Comparison of ENCODE assay signal across 20 cellular contexts in the genomic region with DNA sequence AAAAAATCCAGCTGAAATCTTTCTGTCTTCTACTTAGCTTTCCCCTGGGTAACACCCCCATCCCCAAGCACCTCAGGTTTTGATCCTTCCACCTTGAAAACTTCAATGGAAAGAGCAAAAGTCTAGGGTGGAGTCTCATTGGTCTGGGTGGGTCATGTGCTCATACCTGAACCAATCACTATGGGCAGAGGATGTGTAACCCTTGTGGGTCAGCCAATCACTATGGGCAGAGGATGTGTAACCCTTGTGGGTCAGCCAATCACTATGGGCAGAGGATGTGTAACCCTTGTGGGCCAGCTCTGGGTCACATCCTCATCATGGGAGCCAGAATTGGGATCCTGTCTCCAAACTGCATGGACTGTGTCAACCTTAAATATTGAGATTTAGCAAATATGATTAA. TPM values are rescaled to one million over a fixed set of nuclear protein-coding genes. Genes with fewer than 3 reads are reported as not detected.
DNase-seq lines count a peak whose midpoint lies in the region; ATAC-seq and TF ChIP-seq lines count a peak whose summit lies in the region.
"Had no signal": no experiment of that assay in that cellular context is flagged by ENCODE, and none has a peak within 500 bp of the region (broad histone marks: within the 10 kb centered on the region; RNA-seq: fewer than 3 reads in every experiment).

No MANE protein-coding gene starts in this region.

- intact Hi-C loops in CD4-positive, alpha-beta T cell (cut with DNase I, micrococcal nuclease), result no loop called here
- intact Hi-C loops in activated B cell treated with CpG ODN at 0.5 μM for 24 hours (cut with micrococcal nuclease), result no loop called here

- CTCF ChIA-PET in CD4-positive, alpha-beta T cell (lab: Charles Lee), result interaction anchor here (0.6 to 1.0 kb wide), 3 partner anchors 47 to 1742 kb away, joined by 3 to 5 read pairs (median 3); no protein-coding TSS in a partner anchor
- CTCF ChIA-PET in activated B cell treated with CpG ODN at 0.5 μM for 24 hours (lab: Charles Lee), result interaction anchor here (1.0 kb wide), 1 partner anchor 14 kb away, joined by 3 read pairs; no protein-coding TSS in a partner anchor

- peak; percentile 51 for ATAC-seq in CD4-positive, alpha-beta T cell (ENCODE audit: poor library complexity)
- ATAC-seq in activated B cell treated with CpG ODN at 0.5 μM for 24 hours (ENCODE audit: low read depth), result peak; percentile 34

- no peak overlapping the region for H3K4me3 Mint-ChIP-seq in CD4-positive, alpha-beta T cell
- H3K4me3 Mint-ChIP-seq in activated B cell treated with CpG ODN at 0.5 μM for 24 hours (no peak overlapping the region), neural crest cell (no peak overlapping the region)
- H3K4me3 Mint-ChIP-seq: activated naive CD4-positive, alpha-beta T cell treated with anti-CD3 and anti-CD28 coated beads for 36 hours had no signal

- POLR2A ChIA-PET in CD4-positive, alpha-beta T cell (lab: Charles Lee), result interaction anchor here (0.6 to 1.9 kb wide), 2 partner anchors 19 to 78 kb away, joined by 3 to 8 read pairs; a partner anchor contains a TSS
- POLR2A ChIA-PET in activated B cell treated with CpG ODN at 0.5 μM for 24 hours (lab: Charles Lee), result interaction anchor here (0.6 to 0.7 kb wide), 2 partner anchors 71 to 80 kb away, joined by 3 read pairs; no protein-coding TSS in a partner anchor

- H3K9me3 Mint-ChIP-seq in CD4-positive, alpha-beta T cell, result no peaks in the 10 kb centered on the region
- H3K9me3 Mint-ChIP-seq in activated B cell treated with CpG ODN at 0.5 μM for 24 hours (no peaks in the 10 kb centered on the region), neural crest cell (no peaks in the 10 kb centered on the region)
- H3K9me3 Mint-ChIP-seq: activated naive CD4-positive, alpha-beta T cell treated with anti-CD3 and anti-CD28 coated beads for 36 hours had no signal

- H3K27ac ChIP-seq in CD4-positive, alpha-beta T cell (ENCODE audit: low read depth, low read length), result no peak overlapping the region
- H3K27ac ChIP-seq: PC-9, SJSA1, suprapubic skin had no signal

- no peaks in the 10 kb centered on the region for H3K9me3 ChIP-seq in CD4-positive, alpha-beta T cell (ENCODE audit: control insufficient read depth, low read length)
- H3K9me3 ChIP-seq: SJSA1, spleen, suprapubic skin had no signal

- no peaks in the 10 kb centered on the region for H3K36me3 Mint-ChIP-seq in CD4-positive, alpha-beta T cell (ENCODE audit: low read depth)
- H3K36me3 Mint-ChIP-seq in activated B cell treated with CpG ODN at 0.5 μM for 24 hours (ENCODE audit: low read depth) (no peaks in the 10 kb centered on the region), neural crest cell (ENCODE audit: low read depth) (no peaks in the 10 kb centered on the region)

- peaks cover 4% of the 10 kb centered on the region for H3K4me1 Mint-ChIP-seq in CD4-positive, alpha-beta T cell (ENCODE audit: low read depth)
- H3K4me1 Mint-ChIP-seq in activated B cell treated with CpG ODN at 0.5 μM for 24 hours, result no peaks in the 10 kb centered on the region
- peaks cover 11% of the 10 kb centered on the region for H3K4me1 Mint-ChIP-seq in neural crest cell

- H3K27ac Mint-ChIP-seq in CD4-positive, alpha-beta T cell, result no peak overlapping the region
- no peak overlapping the region for H3K27ac Mint-ChIP-seq in activated B cell treated with CpG ODN at 0.5 μM for 24 hours
- H3K27ac Mint-ChIP-seq in neural crest cell (ENCODE audit: unreplicated experiment), result peak overlapping the region; percentile 43
- H3K27ac Mint-ChIP-seq: activated naive CD4-positive, alpha-beta T cell treated with anti-CD3 and anti-CD28 coated beads for 36 hours had no signal

- no peak for DNase-seq in CD4-positive, alpha-beta T cell
- DNase-seq in GM13977 (ENCODE audit: low spot score) (peak; percentile 15), activated B cell treated with CpG ODN at 0.5 μM for 24 hours (no peak), neural crest cell (ENCODE audit: low read depth, low spot score) (no peak), DMS53 treated with DMSO at 0.1 percent for 48 hours (lab: John Stamatoyannopoulos, UW; ENCODE audit: unreplicated experiment) (no peak), NCI-H2171 (lab: John Stamatoyannopoulos, UW) (no peak), NCI-H510A (lab: John Stamatoyannopoulos, UW) (no peak)
- DNase-seq: activated naive CD4-positive, alpha-beta T cell treated with anti-CD3 and anti-CD28 coated beads for 36 hours; AML-193; cerebellar nuclear complex; COR-L47; effector memory CD4-positive, alpha-beta T cell; midbrain; MM.1S; NCI-H2227 treated with DMSO at 0.1 percent for 48 hours; PC-9; spleen; stimulated activated CD4-positive, alpha-beta T cell treated with anti-CD3 and anti-CD28 coated beads, Interleukin-4, amount 100 ng/mL, for 4 hours had no signal

- no peaks in the 10 kb centered on the region for H3K27me3 ChIP-seq in CD4-positive, alpha-beta T cell (ENCODE audit: control insufficient read depth, insufficient read depth, low read length)
- H3K27me3 ChIP-seq: SJSA1, spleen, suprapubic skin had no signal

- no peak for TF ChIP-seq CTCF in CD4-positive, alpha-beta T cell (IDR thresholded peaks at IDR 0.05)
- TF ChIP-seq CTCF in GM13977 (IDR thresholded peaks at IDR 0.05; ENCODE audit: extremely low read depth, insufficient read depth, missing control alignments) (no peak), activated B cell treated with CpG ODN at 0.5 μM for 24 hours (IDR thresholded peaks at IDR 0.05) (no peak), neural crest cell (conservative IDR thresholded peaks at IDR 0.05) (no peak)

- in situ Hi-C loops in GM13977 (cut with MboI; ENCODE audit: low pct_unique_long_range_greater_than_20kb, low sequenced_read_pairs, unreplicated experiment), result no loop called here

- H3K27me3 Mint-ChIP-seq in CD4-positive, alpha-beta T cell, result no peaks in the 10 kb centered on the region
- H3K27me3 Mint-ChIP-seq in activated B cell treated with CpG ODN at 0.5 μM for 24 hours (no peaks in the 10 kb centered on the region), neural crest cell (ENCODE audit: low read depth) (no peaks in the 10 kb centered on the region)

RNA-seq across cellular contexts. Expression of a gene that starts 18.5 kb away (rescaled TPM):
- 10 to 100 TPM; 11.5 to 16.8 TPM for total RNA-seq in CD4-positive, alpha-beta T cell
- total RNA-seq in activated B cell treated with CpG ODN at 0.5 μM for 24 hours, result 10.4 and 11.1 TPM in 2 replicates
- total RNA-seq in neural crest cell, result 9.8 and 11.8 TPM in 2 replicates

RNA-seq across cellular contexts. Expression of a gene that starts 19.4 kb away (rescaled TPM):
- 10 to 100 TPM; 16.9 to 17.7 TPM for total RNA-seq in CD4-positive, alpha-beta T cell
- total RNA-seq in activated B cell treated with CpG ODN at 0.5 μM for 24 hours, result 8.0 and 9.4 TPM in 2 replicates
- 13.9 and 16.8 TPM in 2 replicates for total RNA-seq in neural crest cell
